In genomic region chr2:200171761-200172482, GRCh38 we compare ENCODE assay signal across 18 cellular contexts.
A peak's percentile ranks its signal among the peaks of the same experiment; 100 is the strongest.
DNase-seq lines count a peak whose midpoint lies in the region; ATAC-seq, FAIRE-seq and TF ChIP-seq lines count a peak whose summit lies in the region.
"Had no signal": no experiment of that assay in that cellular context is flagged by ENCODE, and none has a peak within 500 bp of the region (broad histone marks: within the 10 kb centered on the region; RNA-seq: fewer than 3 reads in every experiment).

No MANE protein-coding gene starts in this region.

- H3K27ac ChIP-seq in mammary epithelial cell (ENCODE audit: insufficient read depth, low read depth, low read length) (no peak overlapping the region), breast epithelium (no peak overlapping the region), left lung (no peak overlapping the region)
- H3K27ac ChIP-seq: neural progenitor cell, sigmoid colon, transverse colon had no signal

- BruUV-seq in mammary epithelial cell (replicated peaks; lab: Mats Ljungman, UMichigan) = no TSS peak

- no peak overlapping the region for H3K9ac ChIP-seq in mammary epithelial cell (ENCODE audit: insufficient read depth, low read length)
- H3K9ac ChIP-seq: neural progenitor cell had no signal

- peak; percentile 44 for FAIRE-seq in urothelium cell line (lab: Jason Lieb, UNC)
- FAIRE-seq: H54 had no signal

- dilution Hi-C loops in mammary epithelial cell (cut with HindIII; ENCODE audit: low sequenced_read_pairs) = no loop called here

- H3K4me2 ChIP-seq in mammary epithelial cell (ENCODE audit: insufficient read depth, low read depth, low read length) = no peak overlapping the region
- H3K4me2 ChIP-seq: neural progenitor cell had no signal

- intact Hi-C loops in mammary epithelial cell (cut with micrococcal nuclease) = no loop called here
- intact Hi-C loops in breast epithelium (cut with DNase I; ENCODE audit: low total_unique reads) = no loop called here
- intact Hi-C loops in left lung (cut with DNase I) = no loop called here

- no peak for TF ChIP-seq CTCF in mammary epithelial cell (conservative IDR thresholded peaks at IDR 0.05 in 1 of 2, IDR thresholded peaks at IDR 0.05 in 1 of 2; ENCODE audit: extremely low read depth in 1 of 2, insufficient read depth in 1 of 2, low read depth in 1 of 2, low read length in 2 of 2)
- TF ChIP-seq CTCF in breast epithelium (IDR thresholded peaks at IDR 0.05) = no peak
- no peak for TF ChIP-seq CTCF in astrocyte of the spinal cord (IDR thresholded peaks at IDR 0.05; ENCODE audit: low read depth, low read length)
- TF ChIP-seq CTCF in left lung (IDR thresholded peaks at IDR 0.05) = no peak

- no peak overlapping the region for H2AFZ ChIP-seq in mammary epithelial cell (ENCODE audit: low read depth, low read length)
- H2AFZ ChIP-seq: neural progenitor cell had no signal

- H3K4me1 ChIP-seq in mammary epithelial cell (ENCODE audit: insufficient read depth, low read length) = peaks cover 7% of the 10 kb centered on the region
- H3K4me1 ChIP-seq in breast epithelium = no peaks in the 10 kb centered on the region
- no peaks in the 10 kb centered on the region for H3K4me1 ChIP-seq in left lung
- H3K4me1 ChIP-seq: neural progenitor cell, sigmoid colon, transverse colon had no signal

- H3K27me3 ChIP-seq in mammary epithelial cell (ENCODE audit: insufficient read depth, low read length) (no peaks in the 10 kb centered on the region), breast epithelium (no peaks in the 10 kb centered on the region), left lung (no peaks in the 10 kb centered on the region)
- H3K27me3 ChIP-seq: neural progenitor cell, sigmoid colon, transverse colon had no signal

- H3K9me3 ChIP-seq in mammary epithelial cell (replicated peaks; ENCODE audit: insufficient read depth, low read length) (no peaks in the 10 kb centered on the region), breast epithelium (no peaks in the 10 kb centered on the region), left lung (peaks cover 0 to 2% of the 10 kb centered on the region in 2 donors)
- H3K9me3 ChIP-seq: sigmoid colon, transverse colon had no signal

- H4K20me1 ChIP-seq in mammary epithelial cell (ENCODE audit: insufficient read depth, low read length) = no peaks in the 10 kb centered on the region

- no peaks in the 10 kb centered on the region for H3K79me2 ChIP-seq in mammary epithelial cell (ENCODE audit: insufficient read depth, low read length)

- in situ Hi-C loops in mammary epithelial cell (cut with MboI; ENCODE audit: low sequenced_read_pairs in 2 of 2) = no loop called here
- in situ Hi-C loops in astrocyte of the spinal cord (cut with HindIII; ENCODE audit: low sequenced_read_pairs) = no loop called here

- CTCF ChIA-PET in mammary epithelial cell (lab: Charles Lee; ENCODE audit: low non-redundant PET) = no interaction called here

- 90% methylated on average over 2 of the region's 4 CpGs for WGBS in mammary epithelial cell (ENCODE audit: low coverage, missing lambda C conversion rate)

- H3K36me3 ChIP-seq in mammary epithelial cell (ENCODE audit: insufficient read depth, low read length) (no peaks in the 10 kb centered on the region), breast epithelium (no peaks in the 10 kb centered on the region), left lung (no peaks in the 10 kb centered on the region)
- H3K36me3 ChIP-seq: neural progenitor cell, sigmoid colon, transverse colon had no signal

- DNase-seq in mammary epithelial cell (peak; percentile 64), breast epithelium (ENCODE audit: low spot score in 2 of 2) (no peak), astrocyte of the spinal cord (ENCODE audit: low read depth, low spot score) (peak; percentile 82), kidney tubule cell (ENCODE audit: low spot score) (peak; percentile 82), urothelium cell line (ENCODE audit: low spot score) (peak; percentile 54), left lung (no peak), COLO829 (ENCODE audit: low spot score) (no peak)
- DNase-seq: activated B cell treated with CpG ODN at 0.5 μM for 24 hours; activated CD8-positive, alpha-beta memory T cell treated with anti-CD3 and anti-CD28 coated beads, Interleukin-2, amount 10 ng/mL, durations not matched to agents 7 days and 5 days; activated effector memory CD4-positive, alpha-beta T cell treated with anti-CD3 and anti-CD28 coated beads, Interleukin-2, amount 50 U/mL, for 16 hours; CD4-positive, alpha-beta T cell; effector CD8-positive, alpha-beta T cell; NCI-H1930; sigmoid colon; transverse colon had no signal

- ATAC-seq in left lung (no peak), GM21723 (IDR thresholded peaks at IDR 0.05; ENCODE audit: unreplicated experiment) (no peak)
- ATAC-seq: activated CD8-positive, alpha-beta memory T cell treated with anti-CD3 and anti-CD28 coated beads, Interleukin-2, amount 10 ng/mL, durations not matched to agents 7 days and 5 days had no signal

- H3K4me3 ChIP-seq in mammary epithelial cell (replicated peaks in 1 of 3; ENCODE audit: insufficient read depth in 1 of 3, low read depth in 2 of 3, low read length in 3 of 3) = no peak overlapping the region
- no peak overlapping the region for H3K4me3 ChIP-seq in breast epithelium
- H3K4me3 ChIP-seq in astrocyte of the spinal cord (ENCODE audit: low read depth, low read length) = no peak overlapping the region
- H3K4me3 ChIP-seq in left lung = no peak overlapping the region
- H3K4me3 ChIP-seq: neural progenitor cell, sigmoid colon, transverse colon had no signal

- no peak for TF ChIP-seq POLR2A in breast epithelium (IDR thresholded peaks at IDR 0.05)

Comparison
In these comparisons a context has a peak if more than half of its experiments do, and no peak if none do; other contexts are left out.
1. DNase-seq: peak in mammary epithelial cell (single experiment), astrocyte of the spinal cord (single experiment), kidney tubule cell (single experiment) and urothelium cell line (single experiment); none in breast epithelium (0 of 2), left lung (0 of 2) and COLO829 (single experiment).